Comparison of ENCODE assay signal across 6 cellular contexts in the genomic region with DNA sequence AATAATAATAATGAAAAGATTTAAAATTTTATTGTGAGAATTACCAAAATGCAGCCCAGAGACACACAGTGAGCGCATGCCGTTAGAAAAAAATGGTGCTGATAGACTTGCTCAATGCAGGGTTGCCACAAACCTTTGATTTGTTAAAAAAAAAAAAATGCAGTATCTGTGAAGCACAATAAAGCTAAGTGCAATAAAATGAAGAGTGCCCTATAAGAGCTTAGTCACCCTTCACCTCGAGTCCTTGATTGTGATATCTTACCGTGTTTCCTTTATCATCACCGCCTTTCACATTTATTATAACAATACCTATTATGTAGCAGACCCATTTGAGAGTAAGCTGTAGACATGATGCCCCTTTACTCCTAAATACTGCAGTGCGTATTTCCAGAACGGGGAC.
"Had no signal": no experiment of that assay in that cellular context is flagged by ENCODE, and none has a peak within 500 bp of the region (broad histone marks: within the 10 kb centered on the region; RNA-seq: fewer than 3 reads in every experiment).

No MANE protein-coding gene starts in this region.

- H3K9me3 ChIP-seq: HAP-1 had no signal

- H2AFZ ChIP-seq: GM23248 had no signal

- H3K9ac ChIP-seq: GM23248 had no signal

- H3K4me3 ChIP-seq: GM23248, HAP-1 had no signal

- H3K4me1 ChIP-seq: HAP-1 had no signal

- H3K27ac ChIP-seq: GM23248 had no signal

- H3K36me3 ChIP-seq: HAP-1 had no signal

- ATAC-seq: HCT116 had no signal

- DNase-seq: GM23248, GOT3, H7, IMR-90 had no signal
